In the genomic region with DNA sequence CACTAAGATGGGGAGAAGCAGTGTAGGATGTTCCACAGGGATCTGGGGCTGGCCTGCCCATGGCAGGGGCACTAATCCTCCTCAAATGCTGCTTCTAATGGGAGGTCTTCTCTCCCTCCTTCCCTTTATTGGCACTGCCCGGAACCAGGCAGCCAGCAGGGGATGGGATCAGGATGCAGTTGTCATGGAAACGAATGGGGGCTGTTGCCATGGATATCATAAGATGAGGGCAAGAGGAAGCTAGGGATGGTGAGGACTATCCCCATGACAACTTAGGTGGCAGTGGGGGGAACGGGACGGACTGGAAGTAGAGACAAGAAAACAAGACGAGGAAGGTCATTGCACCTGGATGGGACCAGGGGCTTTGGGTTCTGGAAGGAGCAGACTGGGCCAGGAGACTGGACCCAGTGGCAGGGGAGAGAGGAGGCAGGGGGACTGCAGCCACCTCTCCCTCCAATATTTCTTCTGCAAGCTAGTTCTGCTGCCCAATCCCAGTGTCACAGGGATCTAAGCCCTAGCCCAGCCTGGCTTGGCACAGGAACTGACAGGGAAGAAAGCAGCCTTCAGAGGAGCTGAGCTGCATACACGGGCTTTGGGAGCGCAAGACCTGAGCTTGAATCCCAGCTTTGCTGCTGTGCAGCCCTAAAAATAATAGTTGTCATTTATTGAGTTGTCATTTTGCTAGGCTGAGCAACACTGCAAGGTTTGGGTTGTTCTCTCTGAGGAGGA, we compare ENCODE assay signal across 2 cellular contexts.
TF ChIP-seq lines count a peak whose summit lies in the region.

No MANE protein-coding gene starts in this region.

TF ChIP-seq in IMR-90, 13 proteins besides CTCF, POLR2A, EP300 and RAD21:
- TF ChIP-seq BHLHE40 (IDR thresholded peaks at IDR 0.05; ENCODE audit: low read depth, low read length) (no peak), CEBPB (IDR thresholded peaks at IDR 0.05; ENCODE audit: low read depth, low read length) (no peak), CHD1 (IDR thresholded peaks at IDR 0.05; ENCODE audit: low read depth, low read length) (no peak)

TF ChIP-seq in K562, 482 proteins besides CTCF, POLR2A, EP300 and RAD21 (continues in another document):
- no peak for TF ChIP-seq PTTG1 (tag; IDR thresholded peaks at IDR 0.05; ENCODE audit: low read depth)
- peak; percentile 59; the same call in 1 of the 2 replicates for TF ChIP-seq BMI1 (IDR thresholded peaks at IDR 0.05; ENCODE audit: low read length)
- TF ChIP-seq CEBPG (CRISPR knock-in tag; IDR thresholded peaks at IDR 0.05), result no peak
- 0 out of 4 replicates have a peak, but pooled peaks of 1 of the 2 experiments have one; percentile 19 for TF ChIP-seq CEBPG (tag; conservative IDR thresholded peaks at IDR 0.05 in 1 of 2, IDR thresholded peaks at IDR 0.05 in 1 of 2)
- TF ChIP-seq CEBPB (tag; IDR thresholded peaks at IDR 0.05), result no peak
- TF ChIP-seq MAFG (tag; conservative IDR thresholded peaks at IDR 0.05), result no peak
- TF ChIP-seq NCOA6 (IDR thresholded peaks at IDR 0.05), result no peak
- no peak for TF ChIP-seq ZNF696 (CRISPR knock-in tag; conservative IDR thresholded peaks at IDR 0.05)
- no peak for TF ChIP-seq NR2C2 (CRISPR knock-in tag; IDR thresholded peaks at IDR 0.05)
- TF ChIP-seq NR2C2 (tag; IDR thresholded peaks at IDR 0.05), result no peak
- TF ChIP-seq ZNF140 (CRISPR knock-in tag; IDR thresholded peaks at IDR 0.05), result no peak
- peak; percentile 95 for TF ChIP-seq RFX1 (IDR thresholded peaks at IDR 0.05)
- TF ChIP-seq XRCC3 (IDR thresholded peaks at IDR 0.05), result no peak
- no peak for TF ChIP-seq MAFK (IDR thresholded peaks at IDR 0.05; ENCODE audit: low read length)
- TF ChIP-seq CREM (IDR thresholded peaks at IDR 0.05; ENCODE audit: low read depth), result no peak
- TF ChIP-seq ZNF134 (CRISPR knock-in tag; conservative IDR thresholded peaks at IDR 0.05), result no peak
- no peak for TF ChIP-seq PRMT5 (CRISPR knock-in tag; IDR thresholded peaks at IDR 0.05)
- TF ChIP-seq HSF4 (CRISPR knock-in tag; IDR thresholded peaks at IDR 0.05; ENCODE audit: borderline replicate concordance), result no peak
- TF ChIP-seq, protein P1, sequence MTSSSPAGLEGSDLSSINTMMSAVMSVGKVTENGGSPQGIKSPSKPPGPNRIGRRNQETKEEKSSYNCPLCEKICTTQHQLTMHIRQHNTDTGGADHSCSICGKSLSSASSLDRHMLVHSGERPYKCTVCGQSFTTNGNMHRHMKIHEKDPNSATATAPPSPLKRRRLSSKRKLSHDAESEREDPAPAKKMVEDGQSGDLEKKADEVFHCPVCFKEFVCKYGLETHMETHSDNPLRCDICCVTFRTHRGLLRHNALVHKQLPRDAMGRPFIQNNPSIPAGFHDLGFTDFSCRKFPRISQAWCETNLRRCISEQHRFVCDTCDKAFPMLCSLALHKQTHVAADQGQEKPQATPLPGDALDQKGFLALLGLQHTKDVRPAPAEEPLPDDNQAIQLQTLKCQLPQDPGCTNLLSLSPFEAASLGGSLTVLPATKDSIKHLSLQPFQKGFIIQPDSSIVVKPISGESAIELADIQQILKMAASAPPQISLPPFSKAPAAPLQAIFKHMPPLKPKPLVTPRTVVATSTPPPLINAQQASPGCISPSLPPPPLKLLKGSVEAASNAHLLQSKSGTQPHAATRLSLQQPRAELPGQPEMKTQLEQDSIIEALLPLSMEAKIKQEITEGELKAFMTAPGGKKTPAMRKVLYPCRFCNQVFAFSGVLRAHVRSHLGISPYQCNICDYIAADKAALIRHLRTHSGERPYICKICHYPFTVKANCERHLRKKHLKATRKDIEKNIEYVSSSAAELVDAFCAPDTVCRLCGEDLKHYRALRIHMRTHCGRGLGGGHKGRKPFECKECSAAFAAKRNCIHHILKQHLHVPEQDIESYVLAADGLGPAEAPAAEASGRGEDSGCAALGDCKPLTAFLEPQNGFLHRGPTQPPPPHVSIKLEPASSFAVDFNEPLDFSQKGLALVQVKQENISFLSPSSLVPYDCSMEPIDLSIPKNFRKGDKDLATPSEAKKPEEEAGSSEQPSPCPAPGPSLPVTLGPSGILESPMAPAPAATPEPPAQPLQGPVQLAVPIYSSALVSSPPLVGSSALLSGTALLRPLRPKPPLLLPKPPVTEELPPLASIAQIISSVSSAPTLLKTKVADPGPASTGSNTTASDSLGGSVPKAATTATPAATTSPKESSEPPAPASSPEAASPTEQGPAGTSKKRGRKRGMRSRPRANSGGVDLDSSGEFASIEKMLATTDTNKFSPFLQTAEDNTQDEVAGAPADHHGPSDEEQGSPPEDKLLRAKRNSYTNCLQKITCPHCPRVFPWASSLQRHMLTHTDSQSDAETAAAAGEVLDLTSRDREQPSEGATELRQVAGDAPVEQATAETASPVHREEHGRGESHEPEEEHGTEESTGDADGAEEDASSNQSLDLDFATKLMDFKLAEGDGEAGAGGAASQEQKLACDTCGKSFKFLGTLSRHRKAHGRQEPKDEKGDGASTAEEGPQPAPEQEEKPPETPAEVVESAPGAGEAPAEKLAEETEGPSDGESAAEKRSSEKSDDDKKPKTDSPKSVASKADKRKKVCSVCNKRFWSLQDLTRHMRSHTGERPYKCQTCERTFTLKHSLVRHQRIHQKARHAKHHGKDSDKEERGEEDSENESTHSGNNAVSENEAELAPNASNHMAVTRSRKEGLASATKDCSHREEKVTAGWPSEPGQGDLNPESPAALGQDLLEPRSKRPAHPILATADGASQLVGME (CRISPR knock-in tag; IDR thresholded peaks at IDR 0.05), result peak; percentile 71; the same call in 1 of the 2 replicates
- no peak for TF ChIP-seq AFF4 (CRISPR knock-in tag; IDR thresholded peaks at IDR 0.05)
- no peak for TF ChIP-seq KLF1 (tag; IDR thresholded peaks at IDR 0.05)
- no peak for TF ChIP-seq ZBTB5 (IDR thresholded peaks at IDR 0.05)
- TF ChIP-seq TFAP4 (CRISPR knock-in tag; IDR thresholded peaks at IDR 0.05; ENCODE audit: borderline replicate concordance), result no peak
- TF ChIP-seq EHMT2 (IDR thresholded peaks at IDR 0.05), result no peak
- TF ChIP-seq SRSF3 (IDR thresholded peaks at IDR 0.05; ENCODE audit: insufficient read depth, low read length), result no peak
- no peak for TF ChIP-seq LCOR (CRISPR knock-in tag; IDR thresholded peaks at IDR 0.05)
- TF ChIP-seq SMARCB1 (IDR thresholded peaks at IDR 0.05; ENCODE audit: insufficient read length, low read depth), result no peak
- 0 out of 4 replicates have a peak, but pooled peaks of 1 of the 2 experiments have one; percentile 36 for TF ChIP-seq RCOR1 (IDR thresholded peaks at IDR 0.05; ENCODE audit: borderline replicate concordance in 1 of 2, low read depth in 2 of 2, low read length in 2 of 2)
- no peak for TF ChIP-seq CXXC5 (CRISPR knock-in tag; IDR thresholded peaks at IDR 0.05)
- TF ChIP-seq NFXL1 (CRISPR knock-in tag; IDR thresholded peaks at IDR 0.05), result no peak
- TF ChIP-seq ZNF79 (CRISPR knock-in tag; IDR thresholded peaks at IDR 0.05; ENCODE audit: low read depth), result no peak
- no peak for TF ChIP-seq BHLHE40 (IDR thresholded peaks at IDR 0.05; ENCODE audit: low read length)
- TF ChIP-seq DDX20 (tag; IDR thresholded peaks at IDR 0.05; ENCODE audit: low read depth), result no peak
- TF ChIP-seq ZFP36 (IDR thresholded peaks at IDR 0.05; ENCODE audit: low read depth, low read length, partially characterized antibody), result no peak
- TF ChIP-seq CAMTA2 (CRISPR knock-in tag; conservative IDR thresholded peaks at IDR 0.05), result no peak
- TF ChIP-seq, protein P2, sequence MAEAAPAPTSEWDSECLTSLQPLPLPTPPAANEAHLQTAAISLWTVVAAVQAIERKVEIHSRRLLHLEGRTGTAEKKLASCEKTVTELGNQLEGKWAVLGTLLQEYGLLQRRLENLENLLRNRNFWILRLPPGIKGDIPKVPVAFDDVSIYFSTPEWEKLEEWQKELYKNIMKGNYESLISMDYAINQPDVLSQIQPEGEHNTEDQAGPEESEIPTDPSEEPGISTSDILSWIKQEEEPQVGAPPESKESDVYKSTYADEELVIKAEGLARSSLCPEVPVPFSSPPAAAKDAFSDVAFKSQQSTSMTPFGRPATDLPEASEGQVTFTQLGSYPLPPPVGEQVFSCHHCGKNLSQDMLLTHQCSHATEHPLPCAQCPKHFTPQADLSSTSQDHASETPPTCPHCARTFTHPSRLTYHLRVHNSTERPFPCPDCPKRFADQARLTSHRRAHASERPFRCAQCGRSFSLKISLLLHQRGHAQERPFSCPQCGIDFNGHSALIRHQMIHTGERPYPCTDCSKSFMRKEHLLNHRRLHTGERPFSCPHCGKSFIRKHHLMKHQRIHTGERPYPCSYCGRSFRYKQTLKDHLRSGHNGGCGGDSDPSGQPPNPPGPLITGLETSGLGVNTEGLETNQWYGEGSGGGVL (CRISPR knock-in tag; IDR thresholded peaks at IDR 0.05), result no peak
- TF ChIP-seq CCAR2 (IDR thresholded peaks at IDR 0.05; ENCODE audit: low read depth, low read length), result no peak
- TF ChIP-seq, protein P3, sequence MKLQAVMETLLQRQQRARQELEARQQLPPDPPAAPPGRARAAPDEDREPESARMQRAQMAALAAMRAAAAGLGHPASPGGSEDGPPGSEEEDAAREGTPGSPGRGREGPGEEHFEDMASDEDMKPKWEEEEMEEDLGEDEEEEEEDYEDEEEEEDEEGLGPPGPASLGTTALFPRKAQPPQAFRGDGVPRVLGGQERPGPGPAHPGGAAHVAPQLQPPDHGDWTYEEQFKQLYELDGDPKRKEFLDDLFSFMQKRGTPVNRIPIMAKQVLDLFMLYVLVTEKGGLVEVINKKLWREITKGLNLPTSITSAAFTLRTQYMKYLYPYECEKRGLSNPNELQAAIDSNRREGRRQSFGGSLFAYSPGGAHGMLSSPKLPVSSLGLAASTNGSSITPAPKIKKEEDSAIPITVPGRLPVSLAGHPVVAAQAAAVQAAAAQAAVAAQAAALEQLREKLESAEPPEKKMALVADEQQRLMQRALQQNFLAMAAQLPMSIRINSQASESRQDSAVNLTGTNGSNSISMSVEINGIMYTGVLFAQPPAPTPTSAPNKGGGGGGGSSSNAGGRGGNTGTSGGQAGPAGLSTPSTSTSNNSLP (IDR thresholded peaks at IDR 0.05; ENCODE audit: borderline replicate concordance, low read depth, low read length), result no peak
- TF ChIP-seq ZNF668 (CRISPR knock-in tag; IDR thresholded peaks at IDR 0.05), result no peak
- no peak for TF ChIP-seq ZNF280B (CRISPR knock-in tag; IDR thresholded peaks at IDR 0.05)
- TF ChIP-seq PPARD (CRISPR knock-in tag; IDR thresholded peaks at IDR 0.05), result no peak
- TF ChIP-seq ESRRB (CRISPR knock-in tag; IDR thresholded peaks at IDR 0.05; ENCODE audit: borderline replicate concordance), result no peak
- TF ChIP-seq TCF3 (CRISPR knock-in tag; IDR thresholded peaks at IDR 0.05), result no peak
- TF ChIP-seq MYBL2 (IDR thresholded peaks at IDR 0.05; ENCODE audit: low read depth), result no peak
- no peak for TF ChIP-seq MYBL2 (CRISPR knock-in tag; IDR thresholded peaks at IDR 0.05; ENCODE audit: borderline replicate concordance)
- TF ChIP-seq HDAC1 (IDR thresholded peaks at IDR 0.05), result no peak
- TF ChIP-seq ZNF324 (CRISPR knock-in tag; IDR thresholded peaks at IDR 0.05), result no peak
- TF ChIP-seq DNMT1 (IDR thresholded peaks at IDR 0.05), result no peak
- TF ChIP-seq CSDE1 (IDR thresholded peaks at IDR 0.05), result peak in 1 of 2 experiments; percentile 82; a peak in 2 of 4 replicates
